Comparison of ENCODE assay signal across 15 cellular contexts in genomic region chr6:37347177-37348145, GRCh38.
"Had no signal": no experiment of that assay in that cellular context is flagged by ENCODE, and none has a peak within 500 bp of the region (broad histone marks: within the 10 kb centered on the region; RNA-seq: fewer than 3 reads in every experiment).

No MANE protein-coding gene starts in this region.

- H3K27me3 ChIP-seq: esophagus muscularis mucosa had no signal

- H3K4me3 ChIP-seq: esophagus muscularis mucosa, left ventricle myocardium inferior, psoas muscle, spleen had no signal

- ATAC-seq: activated T-helper 17 cell treated with anti-CD3 and anti-CD28 coated beads, Interleukin-2, amount 50 U/mL, for 72 hours; psoas muscle; sciatic nerve had no signal

- H3K4me1 ChIP-seq: esophagus muscularis mucosa, left ventricle myocardium inferior, psoas muscle, spleen had no signal

- FAIRE-seq: TTC549 had no signal

- DNase-seq: activated B cell treated with CpG ODN at 0.5 μM for 24 hours; activated CD4-positive, alpha-beta T cell treated with anti-CD3 and anti-CD28 coated beads, Interleukin-2, amount 10 ng/mL, durations not matched to agents 7 days and 5 days; activated CD8-positive, alpha-beta memory T cell treated with anti-CD3 and anti-CD28 coated beads for 24 hours; activated naive CD4-positive, alpha-beta T cell treated with anti-CD3 and anti-CD28 coated beads, Interleukin-2, amount 10 ng/mL, durations not matched to agents 7 days and 5 days; activated T-cell treated with anti-CD3 and anti-CD28 coated beads for 4 hours; left ventricle myocardium inferior; psoas muscle; spleen; stimulated activated CD4-positive, alpha-beta T cell treated with anti-CD3 and anti-CD28 coated beads, Interleukin-2, amount 100 ng/mL, for 24 hours; stimulated activated naive CD4-positive, alpha-beta T cell treated with Interleukin-2 at 50 U/mL for 16 hours; trophoblast cell had no signal

- H3K9me3 ChIP-seq: esophagus muscularis mucosa, left ventricle myocardium inferior, psoas muscle, spleen had no signal

- H3K36me3 ChIP-seq: esophagus muscularis mucosa, left ventricle myocardium inferior, spleen had no signal

- H3K27ac ChIP-seq: esophagus muscularis mucosa, left ventricle myocardium inferior, psoas muscle, spleen had no signal
